Comparison of ENCODE assay signal across 21 cellular contexts in the genomic region with DNA sequence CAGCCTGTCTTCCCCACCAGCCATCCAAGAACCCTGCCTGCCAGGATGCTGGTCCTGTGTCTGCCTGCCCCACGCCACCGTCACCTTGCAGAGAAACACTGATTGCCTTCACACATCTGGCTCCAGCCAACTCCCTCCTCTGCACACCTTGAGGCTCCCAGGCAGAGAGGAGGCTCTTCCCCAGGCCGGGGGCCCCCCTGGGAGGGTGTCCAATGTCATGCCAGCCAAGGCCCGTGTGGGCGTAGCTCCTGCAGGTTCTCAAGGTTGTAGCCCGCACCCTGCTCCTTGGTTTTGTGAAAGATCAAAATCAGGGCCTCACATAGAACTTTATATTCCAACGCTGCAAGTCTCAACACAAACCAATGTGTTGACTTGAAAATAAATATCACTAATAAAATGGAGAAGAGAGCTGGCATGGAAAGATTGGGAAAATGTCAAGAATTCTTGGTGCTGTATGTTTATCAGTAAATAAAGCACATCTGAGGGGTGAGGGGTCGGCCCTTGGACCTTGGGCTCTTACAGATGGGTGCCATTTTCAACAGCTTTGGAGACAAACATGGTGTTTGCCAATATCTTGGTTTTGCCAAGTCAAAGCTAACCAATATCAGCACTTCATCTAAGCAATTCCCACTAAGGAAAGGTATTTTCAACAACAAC. TPM values are rescaled to one million over a fixed set of nuclear protein-coding genes. Genes with fewer than 3 reads are reported as not detected.
DNase-seq lines count a peak whose midpoint lies in the region; ATAC-seq and TF ChIP-seq lines count a peak whose summit lies in the region.
"Had no signal": no experiment of that assay in that cellular context is flagged by ENCODE, and none has a peak within 500 bp of the region (broad histone marks: within the 10 kb centered on the region; RNA-seq: fewer than 3 reads in every experiment).

No MANE protein-coding gene starts in this region.

- peaks cover 12 to 41% (median 23%) of the 10 kb centered on the region in 9 donors for H3K4me1 ChIP-seq in heart right ventricle
- H3K4me1 ChIP-seq in right lobe of liver, result peaks cover 0 to 62% (median 22%) of the 10 kb centered on the region in 4 donors
- no peaks in the 10 kb centered on the region for H3K4me1 ChIP-seq in prostate gland (replicated peaks)
- H3K4me1 ChIP-seq: SJSA1 had no signal

- no peak overlapping the region for H3K27ac ChIP-seq in heart right ventricle
- H3K27ac ChIP-seq in right lobe of liver, result peak overlapping the region in 1 of 3 donors; percentile 62
- no peak overlapping the region for H3K27ac ChIP-seq in prostate gland
- H3K27ac ChIP-seq: SJSA1 had no signal

- H3K36me3 ChIP-seq in heart right ventricle, result no peaks in the 10 kb centered on the region
- H3K36me3 ChIP-seq in right lobe of liver, result no peaks in the 10 kb centered on the region
- H3K36me3 ChIP-seq in prostate gland, result no peaks in the 10 kb centered on the region
- H3K36me3 ChIP-seq: SJSA1 had no signal

- 88 to 89% methylated on average over 8 of the region's 8 CpGs for whole genome bisulfite sequencing in heart right ventricle, 2 donors
- WGBS in right lobe of liver (ENCODE audit: insufficient coverage, low coverage, low lambda C conversion rate, missing lambda C conversion rate), result 63% methylated on average over 7 of the region's 8 CpGs
- 43% methylated on average over 8 of the region's 8 CpGs for WGBS in prostate gland

- ATAC-seq in heart right ventricle, result no peak
- ATAC-seq in right lobe of liver, result no peak
- ATAC-seq in HG02938 (IDR thresholded peaks at IDR 0.05; ENCODE audit: unreplicated experiment), result no peak
- ATAC-seq: CD8-positive, alpha-beta T cell had no signal

- TF ChIP-seq CTCF in heart right ventricle (IDR thresholded peaks at IDR 0.05) (no peak), right lobe of liver (IDR thresholded peaks at IDR 0.05) (no peak), prostate gland (IDR thresholded peaks at IDR 0.05) (no peak)

- intact Hi-C loops in cardiac septum (cut with DNase I) (no loop called here), heart right ventricle (cut with DNase I) (loop anchor here in 3 of 10 donors (10.0 kb wide), 2 partner anchors 61 to 101 kb away; no protein-coding TSS in a partner anchor), right lobe of liver (cut with DNase I) (no loop called here), prostate gland (cut with DNase I) (no loop called here)

- H3K9me3 ChIP-seq in heart right ventricle (no peaks in the 10 kb centered on the region), right lobe of liver (no peaks in the 10 kb centered on the region), prostate gland (no peaks in the 10 kb centered on the region)
- H3K9me3 ChIP-seq: SJSA1 had no signal

- TF ChIP-seq POLR2A in right lobe of liver (IDR thresholded peaks at IDR 0.05), result no peak
- no peak for TF ChIP-seq POLR2A in prostate gland (IDR thresholded peaks at IDR 0.05)

- H3K4me3 ChIP-seq in heart right ventricle (no peak overlapping the region), right lobe of liver (no peak overlapping the region), prostate gland (no peak overlapping the region)
- H3K4me3 ChIP-seq: SJSA1 had no signal

- DNase-seq in cardiac septum (ENCODE audit: low spot score) (peak; percentile 54), heart right ventricle (no peak), right lobe of liver (peak in 2 of 3 donors; percentile 52 to 54), prostate gland (ENCODE audit: low spot score) (peak; percentile 33), COLO668 (lab: John Stamatoyannopoulos, UW; ENCODE audit: unreplicated experiment) (no peak), superior temporal gyrus (ENCODE audit: extremely low spot score) (no peak)
- DNase-seq: AML-193; Calu3; CD8-positive, alpha-beta T cell; GOT3; HCEC 1CT; MV-4-11; NCI-H1105 treated with DMSO at 0.1 percent for 48 hours; NCI-H1694; NCI-H2081; NCI-H2171; NCI-H524 treated with DMSO at 0.1 percent for 48 hours; NCI-H82; OCI-M1 had no signal

- H3K27me3 ChIP-seq in heart right ventricle (peaks cover 0 to 5% (median 0%) of the 10 kb centered on the region in 7 donors), right lobe of liver (no peaks in the 10 kb centered on the region), prostate gland (replicated peaks; ENCODE audit: insufficient read depth) (no peaks in the 10 kb centered on the region)

RNA-seq across cellular contexts. Expression of a gene that starts 6.7 kb away (rescaled TPM):
- total RNA-seq in cardiac septum (78.8 TPM), heart right ventricle (10 to 100 TPM; 69.0 to 89.5 (median 81.1) TPM), right lobe of liver (100 to 1,000 TPM in 3 of 6 experiments, 10 to 100 TPM in 3; 64.4 to 152 (median 95.1) TPM), prostate gland (10 to 100 TPM; 21.2 to 27.3 TPM)
- 10 to 100 TPM; 15.5 to 20.3 TPM for polyA plus RNA-seq in heart right ventricle

Comparison
In these comparisons a context has a peak if more than half of its experiments do, and no peak if none do; other contexts are left out.
1. DNase-seq: peak in cardiac septum (single experiment), right lobe of liver (2 of 3) and prostate gland (single experiment); none in heart right ventricle (0 of 2), COLO668 (single experiment) and superior temporal gyrus (single experiment).